ENCODE assay signal across 13 cellular contexts in genomic region chr13:26048745-26049144, GRCh38. TPM values are rescaled to one million over a fixed set of nuclear protein-coding genes. Genes with fewer than 3 reads are reported as not detected.
DNase-seq lines count a peak whose midpoint lies in the region; ATAC-seq, FAIRE-seq and TF ChIP-seq lines count a peak whose summit lies in the region.
"Had no signal": no experiment of that assay in that cellular context is flagged by ENCODE, and none has a peak within 500 bp of the region (broad histone marks: within the 10 kb centered on the region; RNA-seq: fewer than 3 reads in every experiment).

No MANE protein-coding gene starts in this region.

- no peaks in the 10 kb centered on the region for H3F3A ChIP-seq in PC-3 (ENCODE audit: low read length, unreplicated experiment)

- no peak for TF ChIP-seq CTCF in PC-3 (conservative IDR thresholded peaks at IDR 0.05; ENCODE audit: low read depth, low read length)
- no peak for TF ChIP-seq CTCF in keratinocyte (optimal IDR thresholded peaks at IDR 0.05 in 1 of 3, IDR thresholded peaks at IDR 0.05 in 1 of 3, conservative IDR thresholded peaks at IDR 0.05 in 1 of 3; ENCODE audit: extremely low read depth in 1 of 3, insufficient read depth in 2 of 3, low read length in 3 of 3)
- no peak for TF ChIP-seq CTCF in gastrocnemius medialis (IDR thresholded peaks at IDR 0.05 in 4 of 5, conservative IDR thresholded peaks at IDR 0.05 in 1 of 5)

- no peaks in the 10 kb centered on the region for H3K9me2 ChIP-seq in PC-3 (replicated peaks; ENCODE audit: low read length)

- DNase-seq in NCI-H2171 treated with DMSO at 0.1 percent for 48 hours (lab: John Stamatoyannopoulos, UW) (peak; percentile 31), NCI-H2171 (lab: John Stamatoyannopoulos, UW) (no peak), PC-3 (no peak), keratinocyte (ENCODE audit: low read depth, low spot score) (no peak), gastrocnemius medialis (no peak), KG1 (lab: John Stamatoyannopoulos, UW) (no peak)
- DNase-seq: NK-92 treated with Interleukin-12 subunit alpha and Interleukin-12 subunit beta, amount 100 ng/mL, for 24 hours; pancreas; stimulated activated CD4-positive, alpha-beta T cell treated with anti-CD3 and anti-CD28 coated beads, Interleukin-4, amount 100 ng/mL, for 1 hour had no signal

- H3K36me3 ChIP-seq in PC-3 (ENCODE audit: low read depth, low read length) = no peaks in the 10 kb centered on the region
- H3K36me3 ChIP-seq in keratinocyte (ENCODE audit: control insufficient read depth in 2 of 2, extremely low read depth in 1 of 2, insufficient read depth in 2 of 2, low read length in 2 of 2) = no peaks in the 10 kb centered on the region
- no peaks in the 10 kb centered on the region for H3K36me3 ChIP-seq in gastrocnemius medialis
- H3K36me3 ChIP-seq: pancreas had no signal

- H3K9me3 ChIP-seq in PC-3 (ENCODE audit: low read length) (no peaks in the 10 kb centered on the region), keratinocyte (ENCODE audit: control insufficient read depth, low read depth, low read length) (no peaks in the 10 kb centered on the region), gastrocnemius medialis (no peaks in the 10 kb centered on the region)
- H3K9me3 ChIP-seq: pancreas had no signal

- in situ Hi-C loops in gastrocnemius medialis (cut with MboI; ENCODE audit: low sequenced_read_pairs in 4 of 4) = no loop called here

- H3K4me2 ChIP-seq in PC-3 (ENCODE audit: low read length) (peak overlapping the region; percentile 83), keratinocyte (ENCODE audit: control insufficient read depth, extremely low read depth, insufficient read depth, low read depth, low read length) (peak overlapping the region; percentile 81)

- H3K27me3 ChIP-seq in PC-3 (ENCODE audit: low read length) (no peaks in the 10 kb centered on the region), keratinocyte (ENCODE audit: control insufficient read depth, extremely low read depth, insufficient read depth, low read length) (peaks cover 49% of the 10 kb centered on the region), gastrocnemius medialis (peaks cover 0 to 9% (median 4%) of the 10 kb centered on the region in 3 donors)

- H3K4me1 ChIP-seq in PC-3 (ENCODE audit: insufficient read depth, low read length) = peaks cover 11% of the 10 kb centered on the region
- peaks cover 8% of the 10 kb centered on the region for H3K4me1 ChIP-seq in keratinocyte (ENCODE audit: control insufficient read depth, extremely low read depth, insufficient read depth, low read length)
- peaks cover 11% of the 10 kb centered on the region in 2 donors for H3K4me1 ChIP-seq in gastrocnemius medialis
- H3K4me1 ChIP-seq: pancreas had no signal

- TF ChIP-seq POLR2A in gastrocnemius medialis (IDR thresholded peaks at IDR 0.05) = no peak

- CTCF ChIA-PET in PC-3 (lab: Charles Lee) = interaction anchor here (1.0 to 1.6 kb wide), 2 partner anchors 13 to 474 kb away, joined by 3 to 6 read pairs; no protein-coding TSS in a partner anchor

- BruUV-seq in PC-3 (replicated peaks; lab: Mats Ljungman, UMichigan) = no TSS peak

- no peak for FAIRE-seq in keratinocyte (lab: Jason Lieb, UNC)
- FAIRE-seq: GM19239, H54, pancreas had no signal

- dilution Hi-C loops in keratinocyte (cut with MboI; ENCODE audit: extremely low pct_ligation_motif_present, low sequenced_read_pairs) = no loop called here

- H2AFZ ChIP-seq in PC-3 (ENCODE audit: low read length) (no peak overlapping the region), keratinocyte (ENCODE audit: control insufficient read depth, low read length) (no peak overlapping the region)

- peak overlapping the region; percentile 40 for H3K9ac ChIP-seq in PC-3 (ENCODE audit: low read length)
- H3K9ac ChIP-seq in keratinocyte (ENCODE audit: control insufficient read depth, extremely low read depth, insufficient read depth, low read length) = no peak overlapping the region

- no peak overlapping the region for H3K27ac ChIP-seq in PC-3 (ENCODE audit: low read length)
- no peak overlapping the region for H3K27ac ChIP-seq in keratinocyte (ENCODE audit: control insufficient read depth, insufficient read depth, low read length)
- H3K27ac ChIP-seq in gastrocnemius medialis = peak overlapping the region in 1 of 4 donors; percentile 15
- H3K27ac ChIP-seq: pancreas had no signal

- ATAC-seq in PC-3 (no peak), gastrocnemius medialis (no peak), GM21528 (IDR thresholded peaks at IDR 0.05; ENCODE audit: low FRiP score, unreplicated experiment) (no peak), GM19328 (IDR thresholded peaks at IDR 0.05; ENCODE audit: unreplicated experiment) (no peak)
- ATAC-seq: pancreas had no signal

- no peaks in the 10 kb centered on the region for H3K9me1 ChIP-seq in keratinocyte (ENCODE audit: control insufficient read depth, extremely low read depth, insufficient read depth, low read length)

- H3K4me3 ChIP-seq in PC-3 (ENCODE audit: low read length) (peak overlapping the region; percentile 67; the same call in 1 of the 2 replicates), keratinocyte (ENCODE audit: control insufficient read depth in 2 of 3, extremely low read depth in 1 of 3, insufficient read depth in 2 of 3, low read depth in 1 of 3, low read length in 3 of 3) (no peak overlapping the region), gastrocnemius medialis (peak overlapping the region in 3 of 4 donors; percentile 54 to 60 (median 58))
- H3K4me3 ChIP-seq: pancreas had no signal

- POLR2A ChIA-PET in PC-3 (lab: Charles Lee; ENCODE audit: unreplicated experiment) = no interaction called here

- H4K20me1 ChIP-seq in PC-3 (ENCODE audit: low read length) (no peaks in the 10 kb centered on the region), keratinocyte (ENCODE audit: control insufficient read depth, extremely low read depth, insufficient read depth, low read length) (no peaks in the 10 kb centered on the region)

- H3K79me2 ChIP-seq in PC-3 (ENCODE audit: low read length) (no peaks in the 10 kb centered on the region), keratinocyte (ENCODE audit: control insufficient read depth, insufficient read depth, low read length) (no peaks in the 10 kb centered on the region)

- intact Hi-C loops in PC-3 (cut with micrococcal nuclease) (loop anchor here (5.0 kb wide), 1 partner anchor 146 kb away; no protein-coding TSS in a partner anchor), gastrocnemius medialis (cut with DNase I; ENCODE audit: low total_unique reads) (no loop called here)

RNA-seq across cellular contexts. Expression of gene SHISA2, which starts 3.1 kb away (rescaled TPM):
- total RNA-seq in PC-3 (2014; rRNA removed) (7.8 TPM in 2 replicates), gastrocnemius medialis (10 to 100 TPM in 1 of 4 donors, 1 to 10 TPM in 3; 2.8 to 19.3 (median 3.2) TPM)
- polyA plus RNA-seq in keratinocyte = 0.06 to 0.39 TPM (median 0.18 TPM) in 3 replicates
- polyA plus RNA-seq in keratinocyte (2011; ENCODE audit: low read depth) = not detected
- 0.04 and 0.08 TPM in 2 replicates for polyA plus RNA-seq in keratinocyte (2011; cell fraction: cytosol; rRNA removed)
- 0.22 and 0.23 TPM in 2 replicates for polyA plus RNA-seq in keratinocyte (2011; cell fraction: nucleus; rRNA removed)
- polyA plus RNA-seq in keratinocyte (2012; ENCODE audit: low replicate concordance) = 0.08 and 0.36 TPM in 2 replicates
- polyA minus RNA-seq in keratinocyte = 0.40 to 0.89 TPM (median 0.77 TPM) in 3 replicates
- polyA minus RNA-seq in keratinocyte (2011; cell fraction: cytosol; rRNA and poly(A)+ RNA removed) = not detected
- polyA minus RNA-seq in keratinocyte (2011; cell fraction: nucleus; rRNA and poly(A)+ RNA removed) = 0.23 TPM in 1 of 2 replicates, not detected in the other

Comparison
In these comparisons a context has a peak if more than half of its experiments do, and no peak if none do; other contexts are left out.
1. H3K4me3 ChIP-seq: peak in PC-3 (single experiment) and gastrocnemius medialis (3 of 4); none in keratinocyte (0 of 3).